8 cellular contexts compared by ENCODE assay signal in the genomic region with DNA sequence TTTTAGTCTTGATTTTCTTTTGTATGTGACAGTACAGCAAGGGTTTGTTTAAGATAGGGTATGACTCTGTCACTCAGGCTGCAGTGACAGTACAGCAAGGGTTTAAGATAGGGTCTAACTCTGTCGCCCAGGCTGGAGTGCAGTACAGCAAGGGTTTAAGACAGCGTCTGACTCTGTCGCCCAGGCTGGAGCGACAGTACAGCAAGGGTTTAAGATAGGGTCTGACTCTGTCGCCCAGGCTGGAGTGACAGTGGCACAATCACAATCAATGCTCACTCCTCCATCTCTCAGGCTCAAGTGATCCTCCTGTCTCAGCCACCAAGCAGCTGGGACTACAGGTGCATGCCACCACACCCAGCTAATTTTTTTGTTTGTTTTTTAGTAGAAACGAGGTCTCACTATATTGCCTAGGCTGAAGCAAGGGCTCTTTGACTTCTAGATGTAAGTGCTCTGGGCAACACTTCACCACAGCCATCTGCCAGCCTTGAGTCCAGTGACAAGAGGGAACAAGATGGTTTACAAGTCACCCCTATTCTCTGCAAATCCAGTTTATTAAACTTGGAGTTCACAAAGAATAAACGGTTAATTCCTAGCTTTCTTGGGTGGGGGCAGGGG. TPM values are rescaled to one million over a fixed set of nuclear protein-coding genes. Genes with fewer than 3 reads are reported as not detected.
DNase-seq lines count a peak whose midpoint lies in the region; ATAC-seq and TF ChIP-seq lines count a peak whose summit lies in the region.

No MANE protein-coding gene starts in this region.

- H3K4me3 Mint-ChIP-seq in T-helper 2 cell treated with Interferon-gamma antibody and Interleukin-4, amounts not matched to agents 5 μg/mL and 100 μg/mL, for 36 hours: peak overlapping the region; percentile 84
- peak overlapping the region; percentile 75 for H3K4me3 Mint-ChIP-seq in activated CD4-positive, alpha-beta memory T cell treated with anti-CD3 and anti-CD28 coated beads, Interleukin-2, amount 10 ng/mL, durations not matched to agents 7 days and 5 days
- H3K4me3 Mint-ChIP-seq in immature natural killer cell: peak overlapping the region; percentile 83 to 90 (median 89)

- WGBS in testis, 2 donors: 21 to 25% methylated on average over 6 to 7 of the region's 7 CpGs
- 9 to 11% methylated on average over 7 of the region's 7 CpGs for WGBS in aorta, 2 donors

- H3K27ac ChIP-seq in testis (peak overlapping the region; percentile 9 to 37), aorta (ENCODE audit: low read depth in 1 of 2, low read length in 2 of 2) (peak overlapping the region in 1 of 2 donors; percentile 78)

- no peaks in the 10 kb centered on the region for H3K36me3 ChIP-seq in testis (ENCODE audit: low read depth, missing control alignments)
- H3K36me3 ChIP-seq in aorta (ENCODE audit: control insufficient read depth in 1 of 2, insufficient read depth in 2 of 2, low read length in 1 of 2): no peaks in the 10 kb centered on the region

- intact Hi-C loops in testis (cut with DNase I; ENCODE audit: low total_unique reads): no loop called here
- intact Hi-C loops in aorta (cut with DNase I): loop anchor here in 1 of 2 donors (5.0 kb wide), 1 partner anchor 54 kb away; a partner anchor contains a TSS

- peaks cover 17% of the 10 kb centered on the region for H3K4me1 Mint-ChIP-seq in T-helper 2 cell treated with Interferon-gamma antibody and Interleukin-4, amounts not matched to agents 5 μg/mL and 100 μg/mL, for 36 hours (ENCODE audit: low read depth)
- peaks cover 19% of the 10 kb centered on the region for H3K4me1 Mint-ChIP-seq in activated CD4-positive, alpha-beta memory T cell treated with anti-CD3 and anti-CD28 coated beads, Interleukin-2, amount 10 ng/mL, durations not matched to agents 7 days and 5 days
- peaks cover 11 to 16% of the 10 kb centered on the region in 2 donors for H3K4me1 Mint-ChIP-seq in immature natural killer cell

- TF ChIP-seq POLR2A in testis (IDR thresholded peaks at IDR 0.05): no peak

- H3K9me3 Mint-ChIP-seq in T-helper 2 cell treated with Interferon-gamma antibody and Interleukin-4, amounts not matched to agents 5 μg/mL and 100 μg/mL, for 36 hours: no peaks in the 10 kb centered on the region
- H3K9me3 Mint-ChIP-seq in activated CD4-positive, alpha-beta memory T cell treated with anti-CD3 and anti-CD28 coated beads, Interleukin-2, amount 10 ng/mL, durations not matched to agents 7 days and 5 days: no peaks in the 10 kb centered on the region
- no peaks in the 10 kb centered on the region for H3K9me3 Mint-ChIP-seq in immature natural killer cell

- H3K4me3 ChIP-seq in testis: no peak overlapping the region
- H3K4me3 ChIP-seq in aorta (ENCODE audit: low read length in 2 of 2): no peak overlapping the region

- POLR2A ChIA-PET in activated CD4-positive, alpha-beta memory T cell treated with anti-CD3 and anti-CD28 coated beads, Interleukin-2, amount 10 ng/mL, durations not matched to agents 7 days and 5 days (lab: Charles Lee): interaction anchor here (1.6 kb wide), 1 partner anchor 54 kb away, joined by 7 read pairs; a partner anchor contains a TSS

- no peaks in the 10 kb centered on the region for H3K9me3 ChIP-seq in testis
- no peaks in the 10 kb centered on the region for H3K9me3 ChIP-seq in aorta (ENCODE audit: control insufficient read depth, low read length)

- H3K4me1 ChIP-seq in testis (peaks cover 18% of the 10 kb centered on the region), aorta (ENCODE audit: control insufficient read depth in 1 of 2, insufficient read depth in 2 of 2, low read length in 2 of 2) (no peaks in the 10 kb centered on the region)

- DNase-seq in T-helper 2 cell treated with Interferon-gamma antibody and Interleukin-4, amounts not matched to agents 5 μg/mL and 100 μg/mL, for 36 hours (ENCODE audit: low spot score): no peak
- DNase-seq in T-helper 2 cell: no peak
- no peak for DNase-seq in activated CD4-positive, alpha-beta memory T cell treated with anti-CD3 and anti-CD28 coated beads, Interleukin-2, amount 10 ng/mL, durations not matched to agents 7 days and 5 days
- DNase-seq in immature natural killer cell: no peak
- DNase-seq in testis: no peak
- DNase-seq in SW480 (ENCODE audit: low spot score): no peak
- DNase-seq in superior temporal gyrus (ENCODE audit: extremely low spot score): no peak
- DNase-seq in aorta: no peak

- peaks cover 37% of the 10 kb centered on the region for H3K27me3 Mint-ChIP-seq in T-helper 2 cell treated with Interferon-gamma antibody and Interleukin-4, amounts not matched to agents 5 μg/mL and 100 μg/mL, for 36 hours (ENCODE audit: low read depth)
- peaks cover 37% of the 10 kb centered on the region for H3K27me3 Mint-ChIP-seq in activated CD4-positive, alpha-beta memory T cell treated with anti-CD3 and anti-CD28 coated beads, Interleukin-2, amount 10 ng/mL, durations not matched to agents 7 days and 5 days
- H3K27me3 Mint-ChIP-seq in immature natural killer cell (ENCODE audit: low read depth in 3 of 3): peaks cover 6 to 10% (median 6%) of the 10 kb centered on the region in 3 donors

- TF ChIP-seq CTCF in testis (IDR thresholded peaks at IDR 0.05): no peak

- no peaks in the 10 kb centered on the region for H3K27me3 ChIP-seq in testis
- no peaks in the 10 kb centered on the region for H3K27me3 ChIP-seq in aorta (ENCODE audit: control insufficient read depth in 1 of 2, insufficient read depth in 2 of 2, low read length in 1 of 2)

- CTCF ChIA-PET in activated CD4-positive, alpha-beta memory T cell treated with anti-CD3 and anti-CD28 coated beads, Interleukin-2, amount 10 ng/mL, durations not matched to agents 7 days and 5 days (lab: Charles Lee): interaction anchor here (1.4 kb wide), 1 partner anchor 37 kb away, joined by 5 read pairs; no protein-coding TSS in a partner anchor

- no peak for ATAC-seq in aorta (ENCODE audit: low FRiP score)

- H3K27ac Mint-ChIP-seq in T-helper 2 cell treated with Interferon-gamma antibody and Interleukin-4, amounts not matched to agents 5 μg/mL and 100 μg/mL, for 36 hours: no peak overlapping the region
- H3K27ac Mint-ChIP-seq in activated CD4-positive, alpha-beta memory T cell treated with anti-CD3 and anti-CD28 coated beads, Interleukin-2, amount 10 ng/mL, durations not matched to agents 7 days and 5 days: no peak overlapping the region
- peak overlapping the region in 4 of 6 donors; percentile 14 to 65 (median 44) for H3K27ac Mint-ChIP-seq in immature natural killer cell

- H3K36me3 Mint-ChIP-seq in T-helper 2 cell treated with Interferon-gamma antibody and Interleukin-4, amounts not matched to agents 5 μg/mL and 100 μg/mL, for 36 hours (ENCODE audit: low read depth): peaks cover 19% of the 10 kb centered on the region
- H3K36me3 Mint-ChIP-seq in activated CD4-positive, alpha-beta memory T cell treated with anti-CD3 and anti-CD28 coated beads, Interleukin-2, amount 10 ng/mL, durations not matched to agents 7 days and 5 days (ENCODE audit: low read depth): peaks cover 21% of the 10 kb centered on the region
- peaks cover 0 to 9% (median 5%) of the 10 kb centered on the region in 3 donors for H3K36me3 Mint-ChIP-seq in immature natural killer cell

RNA-seq across cellular contexts. Expression of a gene that starts 1.0 kb away (rescaled TPM):
- total RNA-seq in activated CD4-positive, alpha-beta memory T cell treated with anti-CD3 and anti-CD28 coated beads, Interleukin-2, amount 10 ng/mL, durations not matched to agents 7 days and 5 days: under 1 TPM in 1 of 2 experiments, not detected in 1; 0.23 TPM
- polyA plus RNA-seq in immature natural killer cell (not detected), testis (ENCODE audit: insufficient read depth, low read depth, low replicate concordance) (5.1 TPM), aorta (under 1 TPM in 1 of 2 donors, not detected in 1; 0.13 TPM)
- total RNA-seq in testis (1 to 10 TPM; 4.2 to 5.8 TPM), aorta (under 1 TPM; 0.26 to 0.39 TPM)

RNA-seq across cellular contexts. Expression of a gene that starts 15.7 kb away (rescaled TPM):
- total RNA-seq in activated CD4-positive, alpha-beta memory T cell treated with anti-CD3 and anti-CD28 coated beads, Interleukin-2, amount 10 ng/mL, durations not matched to agents 7 days and 5 days: not detected
- polyA plus RNA-seq in immature natural killer cell: under 1 TPM in 1 of 3 donors, not detected in 2; 0.21 TPM
- total RNA-seq in testis: 10 to 100 TPM; 36.1 to 80.2 TPM
- polyA plus RNA-seq in testis (ENCODE audit: insufficient read depth, low read depth, low replicate concordance): 54.1 TPM
- 1 to 10 TPM; 2.5 to 3.2 TPM for total RNA-seq in aorta
- 1 to 10 TPM in 1 of 2 donors, under 1 TPM in 1; 0.49 to 2.6 TPM for polyA plus RNA-seq in aorta

RNA-seq across cellular contexts. Expression of a gene that starts 53.6 kb away (rescaled TPM):
- total RNA-seq in activated CD4-positive, alpha-beta memory T cell treated with anti-CD3 and anti-CD28 coated beads, Interleukin-2, amount 10 ng/mL, durations not matched to agents 7 days and 5 days: 100 to 1,000 TPM; 299 to 301 TPM
- polyA plus RNA-seq in immature natural killer cell: 100 to 1,000 TPM; 160 to 208 (median 178) TPM
- total RNA-seq in testis: 100 to 1,000 TPM; 347 to 401 TPM
- 165 TPM for polyA plus RNA-seq in testis (ENCODE audit: insufficient read depth, low read depth, low replicate concordance)
- 100 to 1,000 TPM; 204 to 247 TPM for total RNA-seq in aorta
- polyA plus RNA-seq in aorta: 100 to 1,000 TPM in 1 of 2 donors, 10 to 100 TPM in 1; 54.0 to 154 TPM

Comparison
In these comparisons a context has a peak if more than half of its experiments do, and no peak if none do; other contexts are left out.
1. H3K27ac Mint-ChIP-seq: peak in immature natural killer cell (4 of 6); none in T-helper 2 cell treated with Interferon-gamma antibody and Interleukin-4, amounts not matched to agents 5 μg/mL and 100 μg/mL, for 36 hours (single experiment) and activated CD4-positive, alpha-beta memory T cell treated with anti-CD3 and anti-CD28 coated beads, Interleukin-2, amount 10 ng/mL, durations not matched to agents 7 days and 5 days (single experiment).
2. RNA of a gene that starts 15.7 kb away (total RNA-seq): 36.1 to 80.2 TPM in testis; 2.5 to 3.2 TPM in aorta and not detected in activated CD4-positive, alpha-beta memory T cell treated with anti-CD3 and anti-CD28 coated beads, Interleukin-2, amount 10 ng/mL, durations not matched to agents 7 days and 5 days; every median in the first group is over 4 times any median in the second.
3. Peak in every context shown above with its lines, with median percentiles within 50 percentile points of each other: H3K4me3 Mint-ChIP-seq.